Comparison of ENCODE assay signal across 20 cellular contexts in genomic region chr9:129108083-129108804, GRCh38. TPM values are rescaled to one million over a fixed set of nuclear protein-coding genes. Genes with fewer than 3 reads are reported as not detected.
DNase-seq lines count a peak whose midpoint lies in the region; ATAC-seq and TF ChIP-seq lines count a peak whose summit lies in the region.
"Had no signal": no experiment of that assay in that cellular context is flagged by ENCODE, and none has a peak within 500 bp of the region (broad histone marks: within the 10 kb centered on the region; RNA-seq: fewer than 3 reads in every experiment).

No MANE protein-coding gene starts in this region.

- no peaks in the 10 kb centered on the region for H3K27me3 Mint-ChIP-seq in activated naive CD8-positive, alpha-beta T cell treated with anti-CD3 and anti-CD28 coated beads for 36 hours
- H3K27me3 Mint-ChIP-seq in activated naive CD8-positive, alpha-beta T cell treated with anti-CD3 and anti-CD28 coated beads, Interleukin-2, amount 50 U/mL, for 24 hours: no peaks in the 10 kb centered on the region
- no peaks in the 10 kb centered on the region for H3K27me3 Mint-ChIP-seq in activated CD4-positive, alpha-beta memory T cell treated with anti-CD3 and anti-CD28 coated beads, Interleukin-2, amount 10 ng/mL, durations not matched to agents 7 days and 5 days
- no peaks in the 10 kb centered on the region for H3K27me3 Mint-ChIP-seq in naive thymus-derived CD4-positive, alpha-beta T cell
- H3K27me3 Mint-ChIP-seq in type B pancreatic cell: peaks cover 4% of the 10 kb centered on the region

- POLR2A ChIA-PET in activated CD4-positive, alpha-beta memory T cell treated with anti-CD3 and anti-CD28 coated beads, Interleukin-2, amount 10 ng/mL, durations not matched to agents 7 days and 5 days (lab: Charles Lee): no interaction called here
- POLR2A ChIA-PET in naive thymus-derived CD4-positive, alpha-beta T cell (lab: Charles Lee): no interaction called here

- intact Hi-C loops in naive thymus-derived CD4-positive, alpha-beta T cell (cut with micrococcal nuclease): no loop called here
- intact Hi-C loops in ovary (cut with DNase I): no loop called here

- no peaks in the 10 kb centered on the region for H3K9me3 Mint-ChIP-seq in activated naive CD8-positive, alpha-beta T cell treated with anti-CD3 and anti-CD28 coated beads for 36 hours
- no peaks in the 10 kb centered on the region for H3K9me3 Mint-ChIP-seq in activated naive CD8-positive, alpha-beta T cell treated with anti-CD3 and anti-CD28 coated beads, Interleukin-2, amount 50 U/mL, for 24 hours
- no peaks in the 10 kb centered on the region for H3K9me3 Mint-ChIP-seq in activated CD4-positive, alpha-beta memory T cell treated with anti-CD3 and anti-CD28 coated beads, Interleukin-2, amount 10 ng/mL, durations not matched to agents 7 days and 5 days
- H3K9me3 Mint-ChIP-seq in naive thymus-derived CD4-positive, alpha-beta T cell: no peaks in the 10 kb centered on the region
- no peaks in the 10 kb centered on the region for H3K9me3 Mint-ChIP-seq in type B pancreatic cell

- 90 to 94% (median 91%) methylated on average over 13 of the region's 13 CpGs for WGBS in ovary, 3 donors

- TF ChIP-seq POLR2A in ovary (IDR thresholded peaks at IDR 0.05): no peak

- H3K4me1 Mint-ChIP-seq in activated naive CD8-positive, alpha-beta T cell treated with anti-CD3 and anti-CD28 coated beads for 36 hours: peaks cover 14% of the 10 kb centered on the region
- H3K4me1 Mint-ChIP-seq in activated naive CD8-positive, alpha-beta T cell treated with anti-CD3 and anti-CD28 coated beads, Interleukin-2, amount 50 U/mL, for 24 hours: peaks cover 20% of the 10 kb centered on the region
- peaks cover 22% of the 10 kb centered on the region for H3K4me1 Mint-ChIP-seq in activated CD4-positive, alpha-beta memory T cell treated with anti-CD3 and anti-CD28 coated beads, Interleukin-2, amount 10 ng/mL, durations not matched to agents 7 days and 5 days
- peaks cover 15 to 22% (median 18%) of the 10 kb centered on the region in 7 donors for H3K4me1 Mint-ChIP-seq in naive thymus-derived CD4-positive, alpha-beta T cell
- peaks cover 9% of the 10 kb centered on the region for H3K4me1 Mint-ChIP-seq in type B pancreatic cell (ENCODE audit: unreplicated experiment)

- no peak overlapping the region for H3K27ac Mint-ChIP-seq in activated naive CD8-positive, alpha-beta T cell treated with anti-CD3 and anti-CD28 coated beads for 36 hours
- H3K27ac Mint-ChIP-seq in activated naive CD8-positive, alpha-beta T cell treated with anti-CD3 and anti-CD28 coated beads, Interleukin-2, amount 50 U/mL, for 24 hours: no peak overlapping the region
- no peak overlapping the region for H3K27ac Mint-ChIP-seq in activated CD4-positive, alpha-beta memory T cell treated with anti-CD3 and anti-CD28 coated beads, Interleukin-2, amount 10 ng/mL, durations not matched to agents 7 days and 5 days
- H3K27ac Mint-ChIP-seq in naive thymus-derived CD4-positive, alpha-beta T cell: peak overlapping the region in 1 of 9 donors; percentile 65
- no peak overlapping the region for H3K27ac Mint-ChIP-seq in type B pancreatic cell

- CTCF ChIA-PET in activated CD4-positive, alpha-beta memory T cell treated with anti-CD3 and anti-CD28 coated beads, Interleukin-2, amount 10 ng/mL, durations not matched to agents 7 days and 5 days (lab: Charles Lee): no interaction called here
- CTCF ChIA-PET in naive thymus-derived CD4-positive, alpha-beta T cell (lab: Charles Lee): no interaction called here

- no peak overlapping the region for H3K4me3 ChIP-seq in naive thymus-derived CD4-positive, alpha-beta T cell (ENCODE audit: low read length)
- H3K4me3 ChIP-seq in ovary: no peak overlapping the region
- H3K4me3 ChIP-seq: GM12878, MG63, uterus had no signal

- no peaks in the 10 kb centered on the region for H3K36me3 Mint-ChIP-seq in activated naive CD8-positive, alpha-beta T cell treated with anti-CD3 and anti-CD28 coated beads for 36 hours
- H3K36me3 Mint-ChIP-seq in activated naive CD8-positive, alpha-beta T cell treated with anti-CD3 and anti-CD28 coated beads, Interleukin-2, amount 50 U/mL, for 24 hours (ENCODE audit: low read depth): no peaks in the 10 kb centered on the region
- H3K36me3 Mint-ChIP-seq in activated CD4-positive, alpha-beta memory T cell treated with anti-CD3 and anti-CD28 coated beads, Interleukin-2, amount 10 ng/mL, durations not matched to agents 7 days and 5 days (ENCODE audit: low read depth): peaks cover 3% of the 10 kb centered on the region
- H3K36me3 Mint-ChIP-seq in naive thymus-derived CD4-positive, alpha-beta T cell: peaks cover 0 to 2% (median 0%) of the 10 kb centered on the region in 5 donors
- H3K36me3 Mint-ChIP-seq in type B pancreatic cell: no peaks in the 10 kb centered on the region

- H3K36me3 ChIP-seq in naive thymus-derived CD4-positive, alpha-beta T cell (ENCODE audit: control insufficient read depth in 2 of 3, insufficient read depth in 3 of 3, low read length in 3 of 3): peaks cover 0 to 12% (median 0%) of the 10 kb centered on the region in 3 experiments
- H3K36me3 ChIP-seq in ovary: no peaks in the 10 kb centered on the region
- H3K36me3 ChIP-seq: MG63, uterus had no signal

- no peak for ATAC-seq in activated naive CD8-positive, alpha-beta T cell treated with anti-CD3 and anti-CD28 coated beads, Interleukin-2, amount 50 U/mL, for 24 hours
- ATAC-seq in naive thymus-derived CD4-positive, alpha-beta T cell: no peak
- ATAC-seq: GM12878; Panc1; stimulated activated naive CD8-positive, alpha-beta T cell treated with anti-CD3 and anti-CD28 coated beads, Interleukin-15, Interleukin-2, amounts not matched to agents 100 U/mL and 50 U/mL, for 24 hours had no signal

- no peaks in the 10 kb centered on the region for H3K9me3 ChIP-seq in naive thymus-derived CD4-positive, alpha-beta T cell (ENCODE audit: control insufficient read depth in 2 of 3, low read length in 3 of 3)
- no peaks in the 10 kb centered on the region for H3K9me3 ChIP-seq in ovary
- H3K9me3 ChIP-seq: ascending aorta, left ventricle myocardium inferior, MG63, uterus had no signal

- TF ChIP-seq EP300 in ovary (IDR thresholded peaks at IDR 0.05): no peak

- DNase-seq in activated naive CD8-positive, alpha-beta T cell treated with anti-CD3 and anti-CD28 coated beads for 36 hours: no peak
- DNase-seq in activated naive CD8-positive, alpha-beta T cell treated with anti-CD3 and anti-CD28 coated beads, Interleukin-2, amount 50 U/mL, for 24 hours: no peak
- no peak for DNase-seq in activated CD4-positive, alpha-beta memory T cell treated with anti-CD3 and anti-CD28 coated beads, Interleukin-2, amount 10 ng/mL, durations not matched to agents 7 days and 5 days
- no peak for DNase-seq in naive thymus-derived CD4-positive, alpha-beta T cell
- DNase-seq in type B pancreatic cell (ENCODE audit: extremely low spot score, unreplicated experiment) (no peak), ovary (no peak), DMS153 treated with DMSO at 0.1 percent for 48 hours (lab: John Stamatoyannopoulos, UW; ENCODE audit: unreplicated experiment) (no peak)
- DNase-seq in stimulated activated CD4-positive, alpha-beta T cell treated with anti-CD3 and anti-CD28 coated beads, Interleukin-4, amount 100 ng/mL, for 4 hours: no peak
- DNase-seq: activated effector memory CD4-positive, alpha-beta T cell treated with anti-CD3 and anti-CD28 coated beads, Interleukin-2, amount 50 U/mL, for 16 hours; Calu3; GDM1; left ventricle myocardium inferior; MG63; NCI-H146; NCI-H82; stimulated activated naive CD8-positive, alpha-beta T cell treated with anti-CD3 and anti-CD28 coated beads, Interleukin-15, Interleukin-2, amounts not matched to agents 100 U/mL and 50 U/mL, for 24 hours had no signal

- no peaks in the 10 kb centered on the region for H3K27me3 ChIP-seq in naive thymus-derived CD4-positive, alpha-beta T cell (ENCODE audit: control insufficient read depth in 2 of 2, insufficient read depth in 2 of 2, low read length in 2 of 2)
- H3K27me3 ChIP-seq in ovary: no peaks in the 10 kb centered on the region
- H3K27me3 ChIP-seq: ascending aorta, MG63, uterus had no signal

- H3K27ac ChIP-seq in naive thymus-derived CD4-positive, alpha-beta T cell (ENCODE audit: low read depth, low read length): no peak overlapping the region
- H3K27ac ChIP-seq in ovary: no peak overlapping the region
- H3K27ac ChIP-seq: ascending aorta, uterus had no signal

- peaks cover 6% of the 10 kb centered on the region in 2 donors for H3K4me1 ChIP-seq in naive thymus-derived CD4-positive, alpha-beta T cell (ENCODE audit: control insufficient read depth in 2 of 2, insufficient read depth in 2 of 2, low read length in 2 of 2)
- H3K4me1 ChIP-seq in ovary (ENCODE audit: insufficient read depth): peaks cover 5% of the 10 kb centered on the region
- H3K4me1 ChIP-seq: uterus had no signal

- H3K4me3 Mint-ChIP-seq in activated naive CD8-positive, alpha-beta T cell treated with anti-CD3 and anti-CD28 coated beads for 36 hours: peak overlapping the region; percentile 8
- no peak overlapping the region for H3K4me3 Mint-ChIP-seq in activated naive CD8-positive, alpha-beta T cell treated with anti-CD3 and anti-CD28 coated beads, Interleukin-2, amount 50 U/mL, for 24 hours
- peak overlapping the region; percentile 76 for H3K4me3 Mint-ChIP-seq in activated CD4-positive, alpha-beta memory T cell treated with anti-CD3 and anti-CD28 coated beads, Interleukin-2, amount 10 ng/mL, durations not matched to agents 7 days and 5 days
- H3K4me3 Mint-ChIP-seq in naive thymus-derived CD4-positive, alpha-beta T cell: peak overlapping the region in 8 of 10 donors; percentile 29 to 97 (median 50)
- peak overlapping the region; percentile 95 for H3K4me3 Mint-ChIP-seq in type B pancreatic cell

- no peak for TF ChIP-seq CTCF in type B pancreatic cell (conservative IDR thresholded peaks at IDR 0.05)
- TF ChIP-seq CTCF in ovary (IDR thresholded peaks at IDR 0.05): no peak

RNA-seq across cellular contexts. Expression of gene CRAT, which starts 2.3 kb away (rescaled TPM):
- total RNA-seq in activated naive CD8-positive, alpha-beta T cell treated with anti-CD3 and anti-CD28 coated beads for 36 hours: 1 to 10 TPM; 7.3 to 7.9 TPM
- total RNA-seq in activated CD4-positive, alpha-beta memory T cell treated with anti-CD3 and anti-CD28 coated beads, Interleukin-2, amount 10 ng/mL, durations not matched to agents 7 days and 5 days: 10 to 100 TPM; 17.3 to 18.2 TPM
- total RNA-seq in naive thymus-derived CD4-positive, alpha-beta T cell: 10 to 100 TPM in 4 of 5 experiments, 1 to 10 TPM in 1; 7.2 to 15.6 (median 11.4) TPM
- polyA plus RNA-seq in naive thymus-derived CD4-positive, alpha-beta T cell: 10 to 100 TPM; 10.7 to 20.1 TPM
- total RNA-seq in type B pancreatic cell (ENCODE audit: low replicate concordance) (14.5 and 28.4 TPM in 2 replicates), ovary (10 to 100 TPM; 23.0 to 42.7 (median 39.1) TPM)
- 10 to 100 TPM; 28.7 to 29.9 TPM for polyA plus RNA-seq in ovary

RNA-seq across cellular contexts. Expression of gene PTPA, which starts 3.0 kb away (rescaled TPM):
- total RNA-seq in activated naive CD8-positive, alpha-beta T cell treated with anti-CD3 and anti-CD28 coated beads for 36 hours: 100 to 1,000 TPM; 101 to 104 TPM
- 10 to 100 TPM; 88.3 to 97.7 TPM for total RNA-seq in activated CD4-positive, alpha-beta memory T cell treated with anti-CD3 and anti-CD28 coated beads, Interleukin-2, amount 10 ng/mL, durations not matched to agents 7 days and 5 days
- 100 to 1,000 TPM in 1 of 5 experiments, 10 to 100 TPM in 4; 45.0 to 110 (median 52.3) TPM for total RNA-seq in naive thymus-derived CD4-positive, alpha-beta T cell
- polyA plus RNA-seq in naive thymus-derived CD4-positive, alpha-beta T cell: 10 to 100 TPM; 12.6 to 13.8 TPM
- total RNA-seq in type B pancreatic cell (ENCODE audit: low replicate concordance): 102 and 115 TPM in 2 replicates
- 100 to 1,000 TPM in 3 of 7 donors, 10 to 100 TPM in 4; 32.1 to 107 (median 89.2) TPM for total RNA-seq in ovary
- polyA plus RNA-seq in ovary: 10 to 100 TPM; 62.9 to 97.8 TPM

RNA-seq across cellular contexts. Expression of gene DOLPP1, which starts 27.3 kb away (rescaled TPM):
- total RNA-seq in activated naive CD8-positive, alpha-beta T cell treated with anti-CD3 and anti-CD28 coated beads for 36 hours: 10 to 100 TPM; 17.7 to 20.8 TPM
- 10 to 100 TPM; 12.9 to 16.3 TPM for total RNA-seq in activated CD4-positive, alpha-beta memory T cell treated with anti-CD3 and anti-CD28 coated beads, Interleukin-2, amount 10 ng/mL, durations not matched to agents 7 days and 5 days
- 10 to 100 TPM in 3 of 5 experiments, 1 to 10 TPM in 2; 5.7 to 17.1 (median 11.9) TPM for total RNA-seq in naive thymus-derived CD4-positive, alpha-beta T cell
- 10 to 100 TPM; 10.5 to 12.3 TPM for polyA plus RNA-seq in naive thymus-derived CD4-positive, alpha-beta T cell
- total RNA-seq in type B pancreatic cell (ENCODE audit: low replicate concordance) (20.2 and 21.1 TPM in 2 replicates), ovary (10 to 100 TPM in 3 of 7 donors, 1 to 10 TPM in 4; 3.3 to 16.2 (median 9.4) TPM)
- polyA plus RNA-seq in ovary: 1 to 10 TPM; 6.8 to 8.6 TPM
